2 cellular contexts compared by ENCODE assay signal in genomic region chr20:33897313-33897912, GRCh38.
TF ChIP-seq lines count a peak whose summit lies in the region.

No MANE protein-coding gene starts in this region.

TF ChIP-seq in HepG2, 621 proteins besides CTCF, POLR2A, EP300 and RAD21 (continues in another document):
- TF ChIP-seq SMC3 (IDR thresholded peaks at IDR 0.05; ENCODE audit: low read length): peak; percentile 77
- TF ChIP-seq ZNF552 (CRISPR knock-in tag; IDR thresholded peaks at IDR 0.05; ENCODE audit: borderline replicate concordance): no peak
- 0 out of 2 replicates have a peak, but pooled peaks have one; percentile 27 for TF ChIP-seq ZMYM3 (CRISPR knock-in tag; IDR thresholded peaks at IDR 0.05)
- no peak for TF ChIP-seq SMARCE1 (IDR thresholded peaks at IDR 0.05; ENCODE audit: borderline replicate concordance)
- peak; percentile 58; the same call in 1 of the 2 replicates for TF ChIP-seq ZNF547 (CRISPR knock-in tag; IDR thresholded peaks at IDR 0.05)
- no peak for TF ChIP-seq ZNF574 (CRISPR knock-in tag; IDR thresholded peaks at IDR 0.05)
- no peak for TF ChIP-seq KDM4B (CRISPR knock-in tag; IDR thresholded peaks at IDR 0.05)
- no peak for TF ChIP-seq PHF5A (CRISPR knock-in tag; IDR thresholded peaks at IDR 0.05; ENCODE audit: low read depth, unreplicated experiment)
- TF ChIP-seq ZNF580 (CRISPR knock-in tag; IDR thresholded peaks at IDR 0.05; ENCODE audit: borderline replicate concordance, low read depth): no peak
- TF ChIP-seq SRSF4 (IDR thresholded peaks at IDR 0.05; ENCODE audit: low read depth, low read length, poor library complexity, severe bottlenecking): no peak
- no peak for TF ChIP-seq ZNF33B (CRISPR knock-in tag; IDR thresholded peaks at IDR 0.05)
- no peak for TF ChIP-seq ZNF136 (CRISPR knock-in tag; IDR thresholded peaks at IDR 0.05; ENCODE audit: low read depth)
- peak; percentile 62 for TF ChIP-seq STAG1 (CRISPR knock-in tag; IDR thresholded peaks at IDR 0.05)
- TF ChIP-seq NFE2L1 (CRISPR knock-in tag; IDR thresholded peaks at IDR 0.05; ENCODE audit: borderline replicate concordance): no peak
- TF ChIP-seq ZNF775 (CRISPR knock-in tag; IDR thresholded peaks at IDR 0.05; ENCODE audit: borderline replicate concordance): no peak
- TF ChIP-seq CCDC6 (CRISPR knock-in tag; IDR thresholded peaks at IDR 0.05): no peak
- TF ChIP-seq ZNF260 (CRISPR knock-in tag; IDR thresholded peaks at IDR 0.05; ENCODE audit: borderline replicate concordance, low read depth): no peak
- TF ChIP-seq ZNF333 (CRISPR knock-in tag; IDR thresholded peaks at IDR 0.05; ENCODE audit: borderline replicate concordance): no peak
- TF ChIP-seq TEAD3 (CRISPR knock-in tag; optimal IDR thresholded peaks at IDR 0.05; ENCODE audit: borderline replicate concordance): peak; percentile 20
- no peak for TF ChIP-seq ZNF512 (CRISPR knock-in tag; IDR thresholded peaks at IDR 0.05)
- no peak for TF ChIP-seq ZNF709 (CRISPR knock-in tag; IDR thresholded peaks at IDR 0.05)
- no peak for TF ChIP-seq ELF3 (CRISPR knock-in tag; IDR thresholded peaks at IDR 0.05)
- TF ChIP-seq ZNF672 (CRISPR knock-in tag; IDR thresholded peaks at IDR 0.05): no peak
- TF ChIP-seq ZNF674 (CRISPR knock-in tag; IDR thresholded peaks at IDR 0.05; ENCODE audit: low read depth): no peak
- TF ChIP-seq KMT2B (CRISPR knock-in tag; IDR thresholded peaks at IDR 0.05): no peak
- no peak for TF ChIP-seq BCL6 (CRISPR knock-in tag; IDR thresholded peaks at IDR 0.05)
- peak; percentile 69 for TF ChIP-seq XRCC5 (optimal IDR thresholded peaks at IDR 0.05; ENCODE audit: low read length)
- TF ChIP-seq TSC22D2 (CRISPR knock-in tag; IDR thresholded peaks at IDR 0.05; ENCODE audit: borderline replicate concordance): 0 out of 2 replicates have a peak, but pooled peaks have one; percentile 10
- no peak for TF ChIP-seq ZNF557 (CRISPR knock-in tag; IDR thresholded peaks at IDR 0.05)
- TF ChIP-seq FOXP4 (CRISPR knock-in tag; IDR thresholded peaks at IDR 0.05): no peak

TF ChIP-seq in endothelial cell of umbilical vein, 7 proteins besides CTCF, POLR2A, EP300 and RAD21:
- TF ChIP-seq FOS (IDR thresholded peaks at IDR 0.05; ENCODE audit: borderline replicate concordance, insufficient read depth, low read length): no peak
- no peak for TF ChIP-seq MYC (IDR thresholded peaks at IDR 0.05; ENCODE audit: low read depth, low read length)
- no peak for TF ChIP-seq GATA2 (IDR thresholded peaks at IDR 0.05; ENCODE audit: insufficient read depth, insufficient read length, low read depth, low read length)
- no peak for TF ChIP-seq MAX (IDR thresholded peaks at IDR 0.05; ENCODE audit: insufficient read depth, insufficient read length)
- TF ChIP-seq JUN (IDR thresholded peaks at IDR 0.05; ENCODE audit: borderline replicate concordance, insufficient read depth, insufficient read length, low read depth): no peak
- TF ChIP-seq POLR2AphosphoS5 (IDR thresholded peaks at IDR 0.05; ENCODE audit: insufficient read depth, low read depth, low read length): no peak
- no peak for TF ChIP-seq EZH2 (IDR thresholded peaks at IDR 0.05; ENCODE audit: borderline replicate concordance, low read depth, low read length, severe bottlenecking)
